In the genomic region with DNA sequence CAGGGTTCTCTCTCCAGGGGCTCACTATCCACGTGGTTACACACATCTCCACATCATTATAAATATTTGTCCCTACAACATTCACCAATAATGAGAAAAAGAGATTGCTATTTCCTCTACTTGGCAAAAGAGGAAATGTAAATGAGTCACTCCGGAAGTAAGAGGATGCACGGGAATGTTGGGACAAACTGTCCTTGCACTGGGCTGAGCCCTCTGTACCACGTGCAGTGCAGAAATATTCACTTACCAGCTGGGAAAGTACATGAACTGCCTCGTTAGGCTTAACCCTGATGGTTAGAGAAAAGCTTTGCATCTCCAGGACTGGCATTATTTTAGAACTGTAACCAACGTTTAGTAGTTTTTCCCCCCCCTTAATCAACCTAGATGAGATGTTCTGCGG, we compare ENCODE assay signal across 14 cellular contexts.
A peak's percentile ranks its signal among the peaks of the same experiment; 100 is the strongest.
DNase-seq lines count a peak whose midpoint lies in the region; ATAC-seq and TF ChIP-seq lines count a peak whose summit lies in the region.
"Had no signal": no experiment of that assay in that cellular context is flagged by ENCODE, and none has a peak within 500 bp of the region (broad histone marks: within the 10 kb centered on the region; RNA-seq: fewer than 3 reads in every experiment).

No MANE protein-coding gene starts in this region.

- H3K4me3 ChIP-seq in cardiac fibroblast (replicated peaks in 1 of 2; ENCODE audit: low read depth in 2 of 2, low read length in 2 of 2) (no peak overlapping the region), thyroid gland (replicated peaks in 1 of 3) (no peak overlapping the region)
- H3K4me3 ChIP-seq: hepatocyte had no signal

- intact Hi-C loops in thyroid gland (cut with DNase I) = no loop called here

- DNase-seq in HS-27A (ENCODE audit: low read depth) = peak; percentile 41
- DNase-seq in cardiac fibroblast (ENCODE audit: low read depth in 2 of 2) = peak; percentile 78 to 82
- DNase-seq in left lobe of liver (ENCODE audit: low spot score) = no peak
- DNase-seq in thyroid gland = peak in 1 of 2 donors; percentile 17
- no peak for DNase-seq in stimulated activated CD4-positive, alpha-beta T cell treated with anti-CD3 and anti-CD28 coated beads, Interleukin-4, amount 100 ng/mL, for 4 hours
- no peak for DNase-seq in GM19240 (ENCODE audit: insufficient read length, low spot score)
- DNase-seq: activated naive CD8-positive, alpha-beta T cell treated with anti-CD3 and anti-CD28 coated beads, Interleukin-2, amount 50 U/mL, for 24 hours; Caco-2; mesendoderm; NCI-H1417; NCI-H748 treated with DMSO at 0.1 percent for 48 hours; SHP77 treated with DMSO at 0.1 percent for 48 hours had no signal

- ATAC-seq in left lobe of liver (peak; percentile 68), GM21423 (IDR thresholded peaks at IDR 0.05; ENCODE audit: unreplicated experiment) (no peak)
- ATAC-seq: activated naive CD8-positive, alpha-beta T cell treated with anti-CD3 and anti-CD28 coated beads, Interleukin-2, amount 50 U/mL, for 24 hours had no signal

- H3K36me3 ChIP-seq in thyroid gland = no peaks in the 10 kb centered on the region

- WGBS in thyroid gland, 2 donors = 49 to 58% methylated on average over 7 of the region's 7 CpGs

- peaks cover 0 to 6% of the 10 kb centered on the region in 2 donors for H3K4me1 ChIP-seq in thyroid gland

- peak overlapping the region; percentile 42 to 74 (median 61) for H3K27ac ChIP-seq in thyroid gland
- H3K27ac ChIP-seq: hepatocyte had no signal

- H3K9me3 ChIP-seq in thyroid gland = no peaks in the 10 kb centered on the region
- H3K9me3 ChIP-seq: Caco-2 had no signal

- TF ChIP-seq CTCF in cardiac fibroblast (IDR thresholded peaks at IDR 0.05; ENCODE audit: low read depth, low read length) (no peak), thyroid gland (IDR thresholded peaks at IDR 0.05) (no peak)

- H3K27me3 ChIP-seq in thyroid gland = no peaks in the 10 kb centered on the region
- H3K27me3 ChIP-seq: hepatocyte had no signal

- no peak for TF ChIP-seq POLR2A in thyroid gland (IDR thresholded peaks at IDR 0.05)

Comparison
In these comparisons a context has a peak if more than half of its experiments do, and no peak if none do; other contexts are left out.
1. DNase-seq: peak in HS-27A (single experiment) and cardiac fibroblast (2 of 2); none in left lobe of liver (single experiment), stimulated activated CD4-positive, alpha-beta T cell treated with anti-CD3 and anti-CD28 coated beads, Interleukin-4, amount 100 ng/mL, for 4 hours (0 of 2) and GM19240 (single experiment).